9 cellular contexts compared by ENCODE assay signal in the genomic region with DNA sequence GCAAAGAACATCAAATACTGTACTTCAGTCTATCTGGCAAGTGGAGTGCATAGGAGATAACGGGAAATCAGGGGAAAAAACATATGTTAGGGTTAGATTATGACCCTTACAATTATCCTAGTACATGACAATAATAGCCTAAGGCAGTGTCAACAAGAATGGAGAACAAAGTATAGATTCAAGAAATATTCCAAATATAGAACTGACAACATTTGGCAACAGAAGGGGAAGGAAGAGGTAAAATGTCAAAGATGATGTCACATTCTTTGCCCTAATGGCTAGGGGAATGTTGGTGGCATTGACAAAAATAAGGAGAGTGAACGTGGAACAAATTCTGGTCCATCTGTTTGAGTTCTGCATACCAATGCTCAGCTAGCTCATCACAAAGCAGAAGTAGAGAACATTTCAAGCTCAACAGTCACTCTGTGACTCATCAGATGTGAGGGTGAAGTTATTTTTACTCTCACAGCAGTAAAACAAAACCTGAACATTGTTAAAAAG. TPM values are rescaled to one million over a fixed set of nuclear protein-coding genes. Genes with fewer than 3 reads are reported as not detected.
A peak's percentile ranks its signal among the peaks of the same experiment; 100 is the strongest.
DNase-seq lines count a peak whose midpoint lies in the region; ATAC-seq, FAIRE-seq and TF ChIP-seq lines count a peak whose summit lies in the region.
"Had no signal": no experiment of that assay in that cellular context is flagged by ENCODE, and none has a peak within 500 bp of the region (broad histone marks: within the 10 kb centered on the region; RNA-seq: fewer than 3 reads in every experiment).

No MANE protein-coding gene starts in this region.

- no TSS peak for BruUV-seq in endothelial cell of umbilical vein (replicated peaks; lab: Mats Ljungman, UMichigan)

- no peaks in the 10 kb centered on the region for H3K9me1 ChIP-seq in endothelial cell of umbilical vein (replicated peaks; ENCODE audit: control insufficient read depth, extremely low read depth, insufficient read depth, low read length)

- H3K36me3 Mint-ChIP-seq in HFFc6 (ENCODE audit: low read depth) = peaks cover 13% of the 10 kb centered on the region
- H3K36me3 Mint-ChIP-seq in stimulated activated effector memory CD8-positive, alpha-beta T cell treated with anti-CD3 and anti-CD28 coated beads, Interleukin-12 subunit alpha, Interleukin-12 subunit beta, amount 100 ng/mL, for 72 hours = peaks cover 18% of the 10 kb centered on the region
- H3K36me3 Mint-ChIP-seq in CD4-positive, alpha-beta T cell (ENCODE audit: low read depth) = no peaks in the 10 kb centered on the region

- no peaks in the 10 kb centered on the region for H4K20me1 ChIP-seq in endothelial cell of umbilical vein (replicated peaks; ENCODE audit: control insufficient read depth, extremely low read depth, insufficient read depth, low read length)

- peaks cover 7% of the 10 kb centered on the region for H3K4me1 ChIP-seq in endothelial cell of umbilical vein (ENCODE audit: control insufficient read depth, extremely low read depth, insufficient read depth, low read length)

- TF ChIP-seq CTCF in GM13976 (IDR thresholded peaks at IDR 0.05; ENCODE audit: borderline replicate concordance, control extremely low read depth, extremely low read depth, insufficient read depth, missing control alignments) = no peak
- TF ChIP-seq CTCF in HFFc6 (IDR thresholded peaks at IDR 0.05) = no peak
- no peak for TF ChIP-seq CTCF in endothelial cell of umbilical vein (IDR thresholded peaks at IDR 0.05; ENCODE audit: extremely low read depth in 1 of 2, insufficient read depth in 1 of 2, low read depth in 1 of 2, low read length in 2 of 2)
- TF ChIP-seq CTCF in CD4-positive, alpha-beta T cell (IDR thresholded peaks at IDR 0.05) = no peak

- H3K9ac ChIP-seq in endothelial cell of umbilical vein (replicated peaks; ENCODE audit: extremely low read depth, insufficient read depth, low read length) = no peak overlapping the region

- TF ChIP-seq POLR2A in endothelial cell of umbilical vein (IDR thresholded peaks at IDR 0.05; ENCODE audit: low read depth, low read length) = no peak

- peak overlapping the region; percentile 31 for H3K4me3 Mint-ChIP-seq in HFFc6
- peak overlapping the region; percentile 56 for H3K4me3 Mint-ChIP-seq in stimulated activated effector memory CD8-positive, alpha-beta T cell treated with anti-CD3 and anti-CD28 coated beads, Interleukin-12 subunit alpha, Interleukin-12 subunit beta, amount 100 ng/mL, for 72 hours
- no peak overlapping the region for H3K4me3 Mint-ChIP-seq in CD4-positive, alpha-beta T cell

- no peak overlapping the region for H2AFZ ChIP-seq in endothelial cell of umbilical vein (ENCODE audit: low read depth, low read length)

- POLR2A ChIA-PET in endothelial cell of umbilical vein (lab: Charles Lee) = no interaction called here
- POLR2A ChIA-PET in CD4-positive, alpha-beta T cell (lab: Charles Lee) = no interaction called here

- H3K4me2 ChIP-seq in endothelial cell of umbilical vein (ENCODE audit: insufficient read depth, low read length) = peak overlapping the region; percentile 23

- H3K27ac Mint-ChIP-seq in HFFc6 = peak overlapping the region; percentile 99
- peak overlapping the region; percentile 86 for H3K27ac Mint-ChIP-seq in stimulated activated effector memory CD8-positive, alpha-beta T cell treated with anti-CD3 and anti-CD28 coated beads, Interleukin-12 subunit alpha, Interleukin-12 subunit beta, amount 100 ng/mL, for 72 hours
- H3K27ac Mint-ChIP-seq in CD4-positive, alpha-beta T cell = no peak overlapping the region

- dilution Hi-C loops in endothelial cell of umbilical vein (cut with MboI; ENCODE audit: extremely low pct_ligation_motif_present, low sequenced_read_pairs) = no loop called here

- H3K4me3 ChIP-seq in endothelial cell of umbilical vein (replicated peaks in 1 of 3; ENCODE audit: insufficient read depth in 1 of 3, low read depth in 1 of 3, low read length in 3 of 3) = no peak overlapping the region

- no peak overlapping the region for H3K27ac ChIP-seq in endothelial cell of umbilical vein (ENCODE audit: insufficient read depth, low read depth, low read length)
- H3K27ac ChIP-seq in CD4-positive, alpha-beta T cell (ENCODE audit: low read depth, low read length) = no peak overlapping the region

- ATAC-seq in stimulated activated effector memory CD8-positive, alpha-beta T cell treated with anti-CD3 and anti-CD28 coated beads, Interleukin-12 subunit alpha, Interleukin-12 subunit beta, amount 100 ng/mL, for 72 hours = peak; percentile 54
- ATAC-seq in CD4-positive, alpha-beta T cell (ENCODE audit: poor library complexity) = no peak

- peaks cover 62% of the 10 kb centered on the region for H3K4me1 Mint-ChIP-seq in HFFc6 (ENCODE audit: low read depth)
- H3K4me1 Mint-ChIP-seq in stimulated activated effector memory CD8-positive, alpha-beta T cell treated with anti-CD3 and anti-CD28 coated beads, Interleukin-12 subunit alpha, Interleukin-12 subunit beta, amount 100 ng/mL, for 72 hours = peaks cover 44% of the 10 kb centered on the region
- H3K4me1 Mint-ChIP-seq in CD4-positive, alpha-beta T cell (ENCODE audit: low read depth) = no peaks in the 10 kb centered on the region

- peak; percentile 25 for DNase-seq in GM13976 (ENCODE audit: low spot score)
- DNase-seq in HFFc6 = peak; percentile 91
- peak; percentile 65 for DNase-seq in NCI-H226
- DNase-seq in endothelial cell of umbilical vein (ENCODE audit: low read depth, low spot score) = peak; percentile 7
- peak in 1 of 2 donors; percentile 50 for DNase-seq in stimulated activated effector memory CD8-positive, alpha-beta T cell treated with anti-CD3 and anti-CD28 coated beads, Interleukin-12 subunit alpha, Interleukin-12 subunit beta, amount 100 ng/mL, for 72 hours (ENCODE audit: low spot score in 2 of 2)
- DNase-seq in iPS-NIHi7 (ENCODE audit: extremely low spot score) = no peak
- no peak for DNase-seq in ureter (ENCODE audit: low spot score)
- DNase-seq in CD4-positive, alpha-beta T cell = no peak

- no peaks in the 10 kb centered on the region for H3K9me3 ChIP-seq in endothelial cell of umbilical vein (replicated peaks; ENCODE audit: control insufficient read depth, insufficient read depth, low read length)
- H3K9me3 ChIP-seq in CD4-positive, alpha-beta T cell (ENCODE audit: control insufficient read depth, low read length) = no peaks in the 10 kb centered on the region

- in situ Hi-C loops in GM13976 (cut with MboI; ENCODE audit: low sequenced_read_pairs, unreplicated experiment) = loop anchor here (25.0 kb wide), 2 partner anchors 1047 to 1272 kb away; no protein-coding TSS in a partner anchor

- peaks cover 0 to 1% of the 10 kb centered on the region in 2 experiments for H3K27me3 ChIP-seq in endothelial cell of umbilical vein (ENCODE audit: control insufficient read depth in 2 of 2, insufficient read depth in 2 of 2, low read length in 2 of 2)
- peaks cover 3% of the 10 kb centered on the region for H3K27me3 ChIP-seq in CD4-positive, alpha-beta T cell (ENCODE audit: control insufficient read depth, insufficient read depth, low read length)

- no peaks in the 10 kb centered on the region for H3K79me2 ChIP-seq in endothelial cell of umbilical vein (ENCODE audit: control insufficient read depth, insufficient read depth, low read length)

- CTCF ChIA-PET in endothelial cell of umbilical vein (lab: Charles Lee) = interaction anchor here (0.6 to 4.0 kb wide), 5 partner anchors 8 to 899 kb away, joined by 3 to 37 read pairs (median 3); no protein-coding TSS in a partner anchor
- CTCF ChIA-PET in CD4-positive, alpha-beta T cell (lab: Charles Lee) = no interaction called here

- H3K36me3 ChIP-seq in endothelial cell of umbilical vein (ENCODE audit: control insufficient read depth in 2 of 2, extremely low read depth in 1 of 2, insufficient read depth in 2 of 2, low read length in 2 of 2) = no peaks in the 10 kb centered on the region

- H3K27me3 Mint-ChIP-seq in HFFc6 (ENCODE audit: insufficient read depth) = peaks cover 3% of the 10 kb centered on the region
- H3K27me3 Mint-ChIP-seq in CD4-positive, alpha-beta T cell = peaks cover 4% of the 10 kb centered on the region

- no peaks in the 10 kb centered on the region for H3K9me3 Mint-ChIP-seq in HFFc6
- peaks cover 6% of the 10 kb centered on the region for H3K9me3 Mint-ChIP-seq in stimulated activated effector memory CD8-positive, alpha-beta T cell treated with anti-CD3 and anti-CD28 coated beads, Interleukin-12 subunit alpha, Interleukin-12 subunit beta, amount 100 ng/mL, for 72 hours
- H3K9me3 Mint-ChIP-seq in CD4-positive, alpha-beta T cell = no peaks in the 10 kb centered on the region

- intact Hi-C loops in endothelial cell of umbilical vein (cut with micrococcal nuclease) = no loop called here
- intact Hi-C loops in CD4-positive, alpha-beta T cell (cut with DNase I, micrococcal nuclease) = no loop called here

- peak; percentile 60 for FAIRE-seq in endothelial cell of umbilical vein (lab: Jason Lieb, UNC)
- FAIRE-seq: frontal cortex had no signal

TF ChIP-seq in endothelial cell of umbilical vein, 7 proteins besides CTCF, POLR2A, EP300 and RAD21 (continues in another document):
- no peak for TF ChIP-seq GATA2 (IDR thresholded peaks at IDR 0.05; ENCODE audit: insufficient read depth, insufficient read length, low read depth, low read length)

RNA-seq across cellular contexts. Expression of gene ATP8B4, which starts 15.5 kb away (rescaled TPM):
- total RNA-seq in HFFc6 (2021; fragmentation: NEBNext Ultra II Directional; extraction: Animal tissue kit (Norgen Biotek cat#: 25700)) = 1 to 10 TPM in 2 of 6 experiments, under 1 TPM in 4; 0.31 to 1.6 (median 0.91) TPM
- total RNA-seq in endothelial cell of umbilical vein = not detected in 2 replicates
- polyA plus RNA-seq in endothelial cell of umbilical vein = 0.08 TPM in 1 of 2 replicates, not detected in the other
- not detected in 2 replicates for polyA plus RNA-seq in endothelial cell of umbilical vein (2011; cell fraction: cytosol; rRNA removed)
- polyA plus RNA-seq in endothelial cell of umbilical vein (2011; cell fraction: nucleus; rRNA removed) = 0.11 and 0.13 TPM in 2 replicates
- not detected in 2 replicates for polyA plus RNA-seq in endothelial cell of umbilical vein (2012)
- not detected in 2 replicates for polyA minus RNA-seq in endothelial cell of umbilical vein
- polyA minus RNA-seq in endothelial cell of umbilical vein (2011; cell fraction: cytosol; rRNA and poly(A)+ RNA removed) = 12.3 TPM
- polyA minus RNA-seq in endothelial cell of umbilical vein (2011; cell fraction: nucleus; rRNA and poly(A)+ RNA removed) = 0.48 and 0.58 TPM in 2 replicates
- 29.2 TPM for total RNA-seq in ureter
- under 1 TPM in 1 of 2 experiments, not detected in 1; 0.31 TPM for total RNA-seq in CD4-positive, alpha-beta T cell

RNA-seq across cellular contexts. Expression of gene SLC27A2, which starts 47.4 kb away (rescaled TPM):
- total RNA-seq in HFFc6 (2021; fragmentation: NEBNext Ultra II Directional; extraction: Animal tissue kit (Norgen Biotek cat#: 25700)) = 1 to 10 TPM in 5 of 6 experiments, under 1 TPM in 1; 0.87 to 2.0 (median 1.3) TPM
- total RNA-seq in endothelial cell of umbilical vein (not detected in 2 replicates), ureter (8.1 TPM)
- not detected in 2 replicates for polyA plus RNA-seq in endothelial cell of umbilical vein
- not detected in 2 replicates for polyA plus RNA-seq in endothelial cell of umbilical vein (2011; cell fraction: cytosol; rRNA removed)
- polyA plus RNA-seq in endothelial cell of umbilical vein (2011; cell fraction: nucleus; rRNA removed) = not detected in 2 replicates
- polyA plus RNA-seq in endothelial cell of umbilical vein (2012) = not detected in 2 replicates
- polyA minus RNA-seq in endothelial cell of umbilical vein = 0.23 and 0.34 TPM in 2 replicates
- 206 TPM for polyA minus RNA-seq in endothelial cell of umbilical vein (2011; cell fraction: cytosol; rRNA and poly(A)+ RNA removed)
- polyA minus RNA-seq in endothelial cell of umbilical vein (2011; cell fraction: nucleus; rRNA and poly(A)+ RNA removed) = 0.77 and 0.82 TPM in 2 replicates
- under 1 TPM; 0.22 to 0.31 TPM for total RNA-seq in CD4-positive, alpha-beta T cell

Comparison
In these comparisons a context has a peak if more than half of its experiments do, and no peak if none do; other contexts are left out.
1. DNase-seq: peak in GM13976 (single experiment), HFFc6 (single experiment), NCI-H226 (single experiment) and endothelial cell of umbilical vein (single experiment); none in iPS-NIHi7 (single experiment), ureter (single experiment) and CD4-positive, alpha-beta T cell (0 of 10).
2. RNA of gene ATP8B4, which starts 15.5 kb away (total RNA-seq): 29.2 TPM in ureter (single experiment); 0.31 to 1.6 TPM in HFFc6, 0.31 TPM in CD4-positive, alpha-beta T cell and not detected in endothelial cell of umbilical vein; every median in the first group is over 10 times any median in the second.